In the genomic region with DNA sequence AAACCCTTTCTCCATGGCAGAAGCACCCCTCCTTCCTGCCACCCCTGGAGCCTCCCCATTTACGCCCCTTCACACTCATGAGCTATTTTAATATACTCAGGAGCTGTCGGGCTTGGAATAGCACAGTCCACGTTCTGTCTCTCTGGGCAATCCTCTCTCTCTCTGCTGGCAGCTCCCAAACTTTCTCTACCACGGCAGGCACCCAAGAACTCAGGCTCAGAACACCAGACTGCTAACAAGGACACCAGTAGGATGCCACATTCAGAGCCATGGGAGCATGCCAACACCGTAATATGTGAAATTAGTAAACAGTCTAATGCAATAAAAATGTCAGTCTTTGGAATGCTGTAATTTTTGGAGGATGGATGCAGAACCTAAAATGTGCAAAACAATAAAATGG, we compare ENCODE assay signal across 21 cellular contexts. TPM values are rescaled to one million over a fixed set of nuclear protein-coding genes. Genes with fewer than 3 reads are reported as not detected.
DNase-seq lines count a peak whose midpoint lies in the region; ATAC-seq and TF ChIP-seq lines count a peak whose summit lies in the region.
"Had no signal": no experiment of that assay in that cellular context is flagged by ENCODE, and none has a peak within 500 bp of the region (broad histone marks: within the 10 kb centered on the region; RNA-seq: fewer than 3 reads in every experiment).

No MANE protein-coding gene starts in this region.

- no peak overlapping the region for H4K91ac ChIP-seq in neuronal stem cell (ENCODE audit: low read depth, low read length, poor library complexity)

- TF ChIP-seq POLR2A in transverse colon (IDR thresholded peaks at IDR 0.05) (no peak), Peyer's patch (IDR thresholded peaks at IDR 0.05) (no peak)

- H3K9ac ChIP-seq in neuronal stem cell (ENCODE audit: low read depth, low read length, poor library complexity), result no peak overlapping the region

- H2BK120ac ChIP-seq in neuronal stem cell (ENCODE audit: low read depth, low read length), result no peak overlapping the region

- no peak overlapping the region for H2BK15ac ChIP-seq in neuronal stem cell (ENCODE audit: low read length)

- H3K36me3 Mint-ChIP-seq in stimulated activated effector memory CD8-positive, alpha-beta T cell treated with anti-CD3 and anti-CD28 coated beads, Interleukin-12 subunit alpha, Interleukin-12 subunit beta, amount 100 ng/mL, for 72 hours, result no peaks in the 10 kb centered on the region
- H3K36me3 Mint-ChIP-seq: CD8-positive, alpha-beta memory T cell had no signal

- H3K23ac ChIP-seq in neuronal stem cell (ENCODE audit: low read depth, low read length, poor library complexity), result no peak overlapping the region

- no peak for TF ChIP-seq EP300 in transverse colon (IDR thresholded peaks at IDR 0.05; ENCODE audit: low read depth)

- in situ Hi-C loops in G401 (cut with HindIII; ENCODE audit: low sequenced_read_pairs) (no loop called here), transverse colon (cut with MboI; ENCODE audit: low pct_ligation_motif_present in 1 of 4, low pct_unique_long_range_greater_than_20kb in 1 of 4, low sequenced_read_pairs in 3 of 4) (no loop called here)

- H3K27ac ChIP-seq in esophagus (ENCODE audit: low read depth in 2 of 2, low read length in 1 of 2) (peak overlapping the region; percentile 17 to 51), right atrium auricular region (peak overlapping the region; percentile 61 to 70), transverse colon (peak overlapping the region in 3 of 4 donors; percentile 18 to 32 (median 26)), Peyer's patch (no peak overlapping the region), neuronal stem cell (replicated peaks; ENCODE audit: low read length) (no peak overlapping the region)

- peak; percentile 14 for DNase-seq in G401 (ENCODE audit: low spot score)
- DNase-seq in right atrium auricular region (ENCODE audit: low spot score), result no peak
- DNase-seq in transverse colon, result no peak
- DNase-seq in stimulated activated effector memory CD8-positive, alpha-beta T cell treated with anti-CD3 and anti-CD28 coated beads, Interleukin-12 subunit alpha, Interleukin-12 subunit beta, amount 100 ng/mL, for 72 hours (ENCODE audit: low spot score in 2 of 2), result no peak
- no peak for DNase-seq in Peyer's patch
- no peak for DNase-seq in neuronal stem cell (ENCODE audit: low spot score)
- DNase-seq: activated naive CD4-positive, alpha-beta T cell treated with anti-CD3 and anti-CD28 coated beads for 36 hours; activated T-cell treated with anti-CD3 and anti-CD28 coated beads, Interleukin-2, amount 50 U/mL, for 24 hours; CD8-positive, alpha-beta memory T cell; DMS79; effector CD8-positive, alpha-beta T cell; H9; NCI-H187 treated with DMSO at 0.1 percent for 48 hours; NCI-H226; retina; stimulated activated CD4-positive, alpha-beta T cell treated with anti-CD3 and anti-CD28 coated beads, Interleukin-15, amount 100 ng/mL, for 24 hours had no signal

- H3K4me1 Mint-ChIP-seq in stimulated activated effector memory CD8-positive, alpha-beta T cell treated with anti-CD3 and anti-CD28 coated beads, Interleukin-12 subunit alpha, Interleukin-12 subunit beta, amount 100 ng/mL, for 72 hours, result peaks cover 25% of the 10 kb centered on the region

- H3K4me1 ChIP-seq in esophagus (ENCODE audit: control insufficient read depth in 2 of 2, insufficient read depth in 2 of 2, low read length in 1 of 2), result peaks cover 5 to 6% of the 10 kb centered on the region in 2 donors
- peaks cover 0 to 17% of the 10 kb centered on the region in 2 donors for H3K4me1 ChIP-seq in right atrium auricular region
- H3K4me1 ChIP-seq in transverse colon, result peaks cover 0 to 5% (median 2%) of the 10 kb centered on the region in 4 donors
- H3K4me1 ChIP-seq in Peyer's patch, result no peaks in the 10 kb centered on the region
- peaks cover 0 to 5% of the 10 kb centered on the region in 2 donors for H3K4me1 ChIP-seq in neuronal stem cell (ENCODE audit: control insufficient read depth in 2 of 2, insufficient read depth in 1 of 2, low read depth in 1 of 2, low read length in 2 of 2)

- H2BK5ac ChIP-seq in neuronal stem cell (ENCODE audit: low read length), result no peak overlapping the region

- H3K18ac ChIP-seq in neuronal stem cell (ENCODE audit: low read length), result no peak overlapping the region

- H3K36me3 ChIP-seq in esophagus (ENCODE audit: control insufficient read depth in 2 of 2, insufficient read depth in 2 of 2, low read length in 1 of 2), result no peaks in the 10 kb centered on the region
- no peaks in the 10 kb centered on the region for H3K36me3 ChIP-seq in right atrium auricular region
- H3K36me3 ChIP-seq in transverse colon, result no peaks in the 10 kb centered on the region
- no peaks in the 10 kb centered on the region for H3K36me3 ChIP-seq in Peyer's patch
- no peaks in the 10 kb centered on the region for H3K36me3 ChIP-seq in neuronal stem cell (replicated peaks in 1 of 2; ENCODE audit: control insufficient read depth in 2 of 2, insufficient read depth in 2 of 2, low read length in 2 of 2)

- no peak overlapping the region for H3K4ac ChIP-seq in neuronal stem cell (ENCODE audit: low read length)

- no peak overlapping the region for H2AFZ ChIP-seq in neuronal stem cell (ENCODE audit: low read length)

- 69 to 70% methylated on average over 5 of the region's 5 CpGs for whole genome bisulfite sequencing in esophagus, 2 donors
- 68 to 80% methylated on average over 1 to 5 of the region's 5 CpGs for WGBS in transverse colon (ENCODE audit: low coverage in 1 of 2), 2 donors
- no CpG with 5 or more reads among the region's 5 CpGs for WGBS in neuronal stem cell (ENCODE audit: extremely low coverage in 2 of 2, insufficient read length in 2 of 2, insufficient replicate concordance in 1 of 2), 2 donors

- no peak for TF ChIP-seq CTCF in right atrium auricular region (IDR thresholded peaks at IDR 0.05)
- no peak for TF ChIP-seq CTCF in transverse colon (IDR thresholded peaks at IDR 0.05)
- no peak for TF ChIP-seq CTCF in Peyer's patch (IDR thresholded peaks at IDR 0.05)

- no peak overlapping the region for H3K4me3 ChIP-seq in esophagus (ENCODE audit: low read depth in 1 of 2, low read length in 2 of 2)
- no peak overlapping the region for H3K4me3 ChIP-seq in right atrium auricular region
- no peak overlapping the region for H3K4me3 ChIP-seq in transverse colon
- no peak overlapping the region for H3K4me3 ChIP-seq in Peyer's patch
- H3K4me3 ChIP-seq in neuronal stem cell (ENCODE audit: low read length in 2 of 2), result no peak overlapping the region

- ATAC-seq in stimulated activated effector memory CD8-positive, alpha-beta T cell treated with anti-CD3 and anti-CD28 coated beads, Interleukin-12 subunit alpha, Interleukin-12 subunit beta, amount 100 ng/mL, for 72 hours, result no peak
- ATAC-seq in HG03432 (IDR thresholded peaks at IDR 0.05; ENCODE audit: unreplicated experiment), result no peak

- no peak overlapping the region for H3K4me3 Mint-ChIP-seq in stimulated activated effector memory CD8-positive, alpha-beta T cell treated with anti-CD3 and anti-CD28 coated beads, Interleukin-12 subunit alpha, Interleukin-12 subunit beta, amount 100 ng/mL, for 72 hours
- H3K4me3 Mint-ChIP-seq: activated naive CD4-positive, alpha-beta T cell treated with anti-CD3 and anti-CD28 coated beads for 36 hours; activated T-cell treated with anti-CD3 and anti-CD28 coated beads, Interleukin-2, amount 50 U/mL, for 24 hours; CD8-positive, alpha-beta memory T cell; central memory CD8-positive, alpha-beta T cell; H9 had no signal

- no peak overlapping the region for H3K14ac ChIP-seq in neuronal stem cell (ENCODE audit: low read length)

- no peaks in the 10 kb centered on the region for H3K9me3 Mint-ChIP-seq in stimulated activated effector memory CD8-positive, alpha-beta T cell treated with anti-CD3 and anti-CD28 coated beads, Interleukin-12 subunit alpha, Interleukin-12 subunit beta, amount 100 ng/mL, for 72 hours
- H3K9me3 Mint-ChIP-seq: activated naive CD4-positive, alpha-beta T cell treated with anti-CD3 and anti-CD28 coated beads for 36 hours; activated T-cell treated with anti-CD3 and anti-CD28 coated beads, Interleukin-2, amount 50 U/mL, for 24 hours; central memory CD8-positive, alpha-beta T cell; H9; T-helper 2 cell treated with Interferon-gamma antibody and Interleukin-4, amounts not matched to agents 5 μg/mL and 100 μg/mL, for 36 hours had no signal

- H3K27me3 ChIP-seq in esophagus (ENCODE audit: control insufficient read depth in 1 of 2, insufficient read depth in 2 of 2, low read length in 2 of 2) (no peaks in the 10 kb centered on the region), right atrium auricular region (no peaks in the 10 kb centered on the region), transverse colon (no peaks in the 10 kb centered on the region), Peyer's patch (no peaks in the 10 kb centered on the region), neuronal stem cell (ENCODE audit: control insufficient read depth in 3 of 3, insufficient read depth in 3 of 3, low read depth in 1 of 3, low read length in 3 of 3) (peaks cover 0 to 7% (median 0%) of the 10 kb centered on the region in 3 experiments)

- H3K9me3 ChIP-seq in esophagus (ENCODE audit: control insufficient read depth in 2 of 2, insufficient read depth in 1 of 2, low read depth in 1 of 2, low read length in 1 of 2) (no peaks in the 10 kb centered on the region), right atrium auricular region (no peaks in the 10 kb centered on the region), transverse colon (no peaks in the 10 kb centered on the region), Peyer's patch (no peaks in the 10 kb centered on the region), neuronal stem cell (replicated peaks in 1 of 2; ENCODE audit: control insufficient read depth in 2 of 2, insufficient read depth in 1 of 2, low read depth in 1 of 2, low read length in 2 of 2) (no peaks in the 10 kb centered on the region)

- no peak overlapping the region for H4K8ac ChIP-seq in neuronal stem cell (ENCODE audit: low read depth, low read length)

- H3K4me2 ChIP-seq in neuronal stem cell (ENCODE audit: insufficient read depth, low read length, poor library complexity, severe bottlenecking), result no peak overlapping the region

- peaks cover 3% of the 10 kb centered on the region for H3K79me1 ChIP-seq in neuronal stem cell (ENCODE audit: low read depth, low read length)

- no peak overlapping the region for H2BK12ac ChIP-seq in neuronal stem cell (ENCODE audit: low read length)

- no peak overlapping the region for H3K27ac Mint-ChIP-seq in stimulated activated effector memory CD8-positive, alpha-beta T cell treated with anti-CD3 and anti-CD28 coated beads, Interleukin-12 subunit alpha, Interleukin-12 subunit beta, amount 100 ng/mL, for 72 hours
- H3K27ac Mint-ChIP-seq: activated T-cell treated with anti-CD3 and anti-CD28 coated beads, Interleukin-2, amount 50 U/mL, for 24 hours; CD8-positive, alpha-beta memory T cell; H9 had no signal

- intact Hi-C loops in transverse colon (cut with DNase I; ENCODE audit: low total_unique reads), result loop anchor here (2.0 to 10.0 kb wide), 2 partner anchors 59 to 137 kb away; no protein-coding TSS in a partner anchor

- no peak overlapping the region for H2AK5ac ChIP-seq in neuronal stem cell (ENCODE audit: low read depth, low read length)

RNA-seq across cellular contexts. Expression of a gene that starts 19.3 kb away (rescaled TPM):
- not detected in 2 replicates for total RNA-seq in G401 (2014; rRNA removed; shearing (Covaris generic))
- 1 to 10 TPM; 9.0 to 9.3 TPM for polyA plus RNA-seq in esophagus
- total RNA-seq in right atrium auricular region (1 to 10 TPM; 1.2 to 7.7 TPM), transverse colon (10 to 100 TPM in 1 of 4 donors, 1 to 10 TPM in 3; 6.8 to 35.5 (median 8.6) TPM), Peyer's patch (1 to 10 TPM; 3.2 to 5.8 (median 4.0) TPM)
- not detected for polyA plus RNA-seq in neuronal stem cell (2013, experiment 1 of 2)
- polyA plus RNA-seq in neuronal stem cell (2013, experiment 2 of 2), result not detected
- total RNA-seq: activated naive CD4-positive, alpha-beta T cell treated with anti-CD3 and anti-CD28 coated beads for 36 hours had no signal
- polyA plus RNA-seq: CD8-positive, alpha-beta memory T cell; immature natural killer cell had no signal

Comparison
In these comparisons a context has a peak if more than half of its experiments do, and no peak if none do; other contexts are left out.
1. H3K27ac ChIP-seq: peak in esophagus (2 of 2), right atrium auricular region (2 of 2) and transverse colon (3 of 4); none in Peyer's patch (0 of 4) and neuronal stem cell (single experiment).